27 cellular contexts compared by ENCODE assay signal in the genomic region with DNA sequence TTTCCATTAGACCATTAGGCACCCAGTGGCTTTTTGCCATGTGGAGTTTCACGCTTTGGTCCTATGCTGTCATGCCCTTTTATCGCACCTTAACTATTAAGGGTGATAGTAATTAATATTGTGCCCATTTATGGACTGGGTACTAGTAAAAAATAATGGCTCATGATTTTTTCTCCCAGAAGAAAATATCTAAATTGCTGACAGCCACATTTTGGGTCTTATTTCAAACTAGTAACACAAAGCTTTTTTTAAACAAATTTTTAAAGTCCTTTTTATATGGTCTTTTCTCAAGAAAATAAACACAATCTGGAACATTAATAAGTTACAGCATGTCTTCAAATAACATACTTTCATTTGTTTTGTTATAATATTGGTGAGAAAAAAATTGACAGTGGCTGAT.
"Had no signal": no experiment of that assay in that cellular context is flagged by ENCODE, and none has a peak within 500 bp of the region (broad histone marks: within the 10 kb centered on the region; RNA-seq: fewer than 3 reads in every experiment).

No MANE protein-coding gene starts in this region.

- H3K27me3 ChIP-seq: stomach, suprapubic skin, testis, thyroid gland, tibial artery, tibial nerve, transverse colon, upper lobe of left lung, uterus, vagina had no signal

- H3K27ac ChIP-seq: stomach, suprapubic skin, testis, thoracic aorta, thyroid gland, tibial artery, tibial nerve, transverse colon, upper lobe of left lung, uterus, vagina had no signal

- H3K4me3 ChIP-seq: stomach, suprapubic skin, testis, thoracic aorta, thyroid gland, tibial artery, tibial nerve, transverse colon, upper lobe of left lung, uterus, vagina had no signal

- FAIRE-seq: urothelium cell line had no signal

- H3K36me3 ChIP-seq: stomach, suprapubic skin, thoracic aorta, thyroid gland, tibial artery, tibial nerve, transverse colon, upper lobe of left lung, uterus, vagina had no signal

- H3K9me3 ChIP-seq: stomach, suprapubic skin, testis, thoracic aorta, thyroid gland, tibial artery, tibial nerve, transverse colon, upper lobe of left lung, uterus, vagina had no signal

- H3K4me1 ChIP-seq: stomach, suprapubic skin, testis, thyroid gland, tibial artery, tibial nerve, transverse colon, upper lobe of left lung, uterus, vagina had no signal

- DNase-seq: stimulated activated CD4-positive, alpha-beta T cell treated with anti-CD3 and anti-CD28 coated beads, Interleukin-2, amount 100 ng/mL, for 24 hours; stimulated activated CD4-positive, alpha-beta T cell treated with anti-CD3 and anti-CD28 coated beads, Interleukin-2, amount 100 ng/mL, for 48 hours; stimulated activated CD4-positive, alpha-beta T cell treated with anti-CD3 and anti-CD28 coated beads, Interleukin-4, amount 100 ng/mL, for 1 hour; stimulated activated CD4-positive, alpha-beta T cell treated with anti-CD3 and anti-CD28 coated beads, Interleukin-4, amount 100 ng/mL, for 24 hours; stimulated activated CD4-positive, alpha-beta T cell treated with anti-CD3 and anti-CD28 coated beads, Interleukin-4, amount 100 ng/mL, for 4 hours; stimulated activated CD8-positive, alpha-beta memory T cell treated with anti-CD3 and anti-CD28 coated beads, Interleukin-4, amount 100 ng/mL, for 48 hours; stimulated activated naive B cell treated with anti-CD40 and anti-IgM and Interleukin-4, amounts not matched to agents 10 μg/mL and 1 μg/mL and 100 μg/mL, for 72 hours; stimulated activated naive CD4-positive, alpha-beta T cell; stimulated activated naive CD4-positive, alpha-beta T cell treated with Interleukin-2 at 50 U/mL for 16 hours; stimulated activated naive CD8-positive, alpha-beta T cell treated with anti-CD3 and anti-CD28 coated beads, Interleukin-15, amount 100 ng/mL, for 72 hours; stimulated activated naive CD8-positive, alpha-beta T cell treated with anti-CD3 and anti-CD28 coated beads, Interleukin-15, Interleukin-2, amounts not matched to agents 100 U/mL and 50 U/mL, for 24 hours; stomach; substantia nigra; testis; thyroid gland; tibial artery; transverse colon; trophoblast cell; upper lobe of left lung; uterus had no signal

- ATAC-seq: stimulated activated effector memory CD8-positive, alpha-beta T cell treated with anti-CD3 and anti-CD28 coated beads, Interleukin-12 subunit alpha, Interleukin-12 subunit beta, amount 100 ng/mL, for 72 hours; stimulated activated memory B cell treated with anti-CD40 and anti-IgM and Interleukin-4, amounts not matched to agents 10 μg/mL and 1 μg/mL and 100 μg/mL, for 72 hours; stimulated activated naive B cell treated with anti-CD40 and anti-IgM and Interleukin-4, amounts not matched to agents 10 μg/mL and 1 μg/mL and 100 μg/mL, for 72 hours; stimulated activated naive CD8-positive, alpha-beta T cell treated with anti-CD3 and anti-CD28 coated beads, Interleukin-15, amount 100 ng/mL, for 72 hours; stimulated activated naive CD8-positive, alpha-beta T cell treated with anti-CD3 and anti-CD28 coated beads, Interleukin-15, Interleukin-2, amounts not matched to agents 100 U/mL and 50 U/mL, for 24 hours had no signal
